Comparison of ENCODE assay signal across 8 cellular contexts in genomic region chr14:105087308-105087962, GRCh38. TPM values are rescaled to one million over a fixed set of nuclear protein-coding genes. Genes with fewer than 3 reads are reported as not detected.
A peak's percentile ranks its signal among the peaks of the same experiment; 100 is the strongest.
DNase-seq lines count a peak whose midpoint lies in the region; ATAC-seq and TF ChIP-seq lines count a peak whose summit lies in the region.

No MANE protein-coding gene starts in this region.

- no peaks in the 10 kb centered on the region for H3K79me1 ChIP-seq in mesendoderm (ENCODE audit: low read length)

- no peak overlapping the region for H3K23ac ChIP-seq in mesendoderm (ENCODE audit: low read length)

- intact Hi-C loops in dorsolateral prefrontal cortex (cut with DNase I) (loop anchor here in 1 of 2 donors (2.0 to 5.0 kb wide), 2 partner anchors 111 to 265 kb away; no protein-coding TSS in a partner anchor), transverse colon (cut with DNase I; ENCODE audit: low total_unique reads) (no loop called here)

- H3K4me3 ChIP-seq in AG04450 (ENCODE audit: low read depth, low read length), result peak overlapping the region; percentile 70
- peak overlapping the region; percentile 47 for H3K4me3 ChIP-seq in NT2/D1 (ENCODE audit: insufficient read length, low read depth)
- H3K4me3 ChIP-seq in dorsolateral prefrontal cortex, result peak overlapping the region in 58 of 59 donors; percentile 19 to 73 (median 58)
- no peak overlapping the region for H3K4me3 ChIP-seq in mesendoderm (ENCODE audit: low read length)
- H3K4me3 ChIP-seq in transverse colon, result peak overlapping the region in 3 of 4 donors; percentile 22 to 54 (median 46)

- peak overlapping the region; percentile 8 for H3K4me2 ChIP-seq in mesendoderm (ENCODE audit: low read length)

- no peak overlapping the region for H3K4ac ChIP-seq in mesendoderm (ENCODE audit: low read depth, low read length)

- DNase-seq in AG04450 (ENCODE audit: low read depth, low spot score), result no peak
- DNase-seq in NT2/D1 (ENCODE audit: low read depth, low spot score), result no peak
- DNase-seq in dorsolateral prefrontal cortex, result peak in 5 of 10 donors; percentile 33 to 72 (median 50)
- peak; percentile 47 for DNase-seq in mesendoderm
- no peak for DNase-seq in transverse colon
- DNase-seq in occipital lobe (lab: John Stamatoyannopoulos, UW), result no peak

- no peak overlapping the region for H4K5ac ChIP-seq in mesendoderm (ENCODE audit: low read length)

- H3K18ac ChIP-seq in mesendoderm (ENCODE audit: low read length), result peak overlapping the region; percentile 43

- TF ChIP-seq EP300 in transverse colon (IDR thresholded peaks at IDR 0.05; ENCODE audit: low read depth), result no peak

- no peaks in the 10 kb centered on the region for H3K79me2 ChIP-seq in mesendoderm (ENCODE audit: control insufficient read depth, insufficient read depth, low read length)

- CTCF ChIA-PET in AG04450 (lab: Charles Lee), result interaction anchor here (0.6 to 1.6 kb wide), 4 partner anchors 85 to 294 kb away, joined by 3 read pairs; no protein-coding TSS in a partner anchor

- H3K56ac ChIP-seq in mesendoderm (ENCODE audit: low read length), result peak overlapping the region; percentile 65

- ATAC-seq in GM18511 (IDR thresholded peaks at IDR 0.05; ENCODE audit: unreplicated experiment), result peak; percentile 21
- no peak for ATAC-seq in GM19452 (IDR thresholded peaks at IDR 0.05; ENCODE audit: unreplicated experiment)

- POLR2A ChIA-PET in AG04450 (lab: Yijun Ruan, JAX), result interaction anchor here (1.0 to 1.2 kb wide), 2 partner anchors 12 to 42 kb away, joined by 3 to 5 read pairs; no protein-coding TSS in a partner anchor

- H3K9ac ChIP-seq in NT2/D1 (ENCODE audit: insufficient read length, low read depth) (peak overlapping the region; percentile 83), mesendoderm (ENCODE audit: low read length) (peak overlapping the region; percentile 47)

- no peak overlapping the region for H2AK5ac ChIP-seq in mesendoderm (ENCODE audit: low read length)

- no peak overlapping the region for H2BK5ac ChIP-seq in mesendoderm (ENCODE audit: low read length)

- no peak for TF ChIP-seq POLR2A in transverse colon (IDR thresholded peaks at IDR 0.05)

- H3K9me3 ChIP-seq in AG04450 (ENCODE audit: control insufficient read depth, insufficient read depth, low read length) (no peaks in the 10 kb centered on the region; the same call in 1 of the 2 replicates), NT2/D1 (ENCODE audit: insufficient read depth, low read length) (no peaks in the 10 kb centered on the region), transverse colon (no peaks in the 10 kb centered on the region)

- no peak overlapping the region for H2BK120ac ChIP-seq in mesendoderm (ENCODE audit: low read depth, low read length)

- H3K27ac ChIP-seq in AG04450 (ENCODE audit: low read depth, low read length) (peak overlapping the region; percentile 89), dorsolateral prefrontal cortex (peak overlapping the region in 30 of 59 donors; percentile 2 to 74 (median 45)), mesendoderm (ENCODE audit: low read depth, low read length) (no peak overlapping the region), transverse colon (peak overlapping the region; percentile 27 to 81 (median 66))

- H3K36me3 ChIP-seq in NT2/D1 (ENCODE audit: insufficient read depth, insufficient read length, low read length) (no peaks in the 10 kb centered on the region), mesendoderm (ENCODE audit: control insufficient read depth, insufficient read depth, low read length) (no peaks in the 10 kb centered on the region), transverse colon (no peaks in the 10 kb centered on the region)

- H3K4me1 ChIP-seq in NT2/D1 (ENCODE audit: insufficient read depth, insufficient read length), result peaks cover 26% of the 10 kb centered on the region
- no peaks in the 10 kb centered on the region for H3K4me1 ChIP-seq in mesendoderm (ENCODE audit: control insufficient read depth, low read depth, low read length)
- peaks cover 22 to 55% (median 50%) of the 10 kb centered on the region in 4 donors for H3K4me1 ChIP-seq in transverse colon

- in situ Hi-C loops in transverse colon (cut with MboI; ENCODE audit: low pct_ligation_motif_present in 1 of 4, low pct_unique_long_range_greater_than_20kb in 1 of 4, low sequenced_read_pairs in 3 of 4), result loop anchor here in 1 of 4 donors (25.0 kb wide), 1 partner anchor 200 kb away; no protein-coding TSS in a partner anchor

- no peak overlapping the region for H2BK15ac ChIP-seq in mesendoderm (replicated peaks; ENCODE audit: low read depth)

- no peak overlapping the region for H4K8ac ChIP-seq in mesendoderm (ENCODE audit: low read depth, low read length)

- no peaks in the 10 kb centered on the region for H3K27me3 ChIP-seq in AG04450 (ENCODE audit: control insufficient read depth, insufficient read depth, low read length)
- H3K27me3 ChIP-seq in NT2/D1 (ENCODE audit: insufficient read depth, insufficient read length), result peaks cover 9% of the 10 kb centered on the region
- peaks cover 0 to 48% (median 0%) of the 10 kb centered on the region in 45 donors for H3K27me3 ChIP-seq in dorsolateral prefrontal cortex
- H3K27me3 ChIP-seq in mesendoderm (ENCODE audit: insufficient read depth, low read length, poor library complexity), result peaks cover 2% of the 10 kb centered on the region
- H3K27me3 ChIP-seq in transverse colon, result peaks cover 14% of the 10 kb centered on the region

- no peak for TF ChIP-seq CTCF in AG04450 (IDR thresholded peaks at IDR 0.05; ENCODE audit: low read depth, low read length)
- TF ChIP-seq CTCF in dorsolateral prefrontal cortex (IDR thresholded peaks at IDR 0.05 in 54 of 56, conservative IDR thresholded peaks at IDR 0.05 in 2 of 56; ENCODE audit: low read depth in 1 of 56, partially characterized antibody in 56 of 56), result no peak
- TF ChIP-seq CTCF in transverse colon (IDR thresholded peaks at IDR 0.05), result no peak

- no CpG with 5 or more reads among the region's 60 CpGs for WGBS in mesendoderm (ENCODE audit: extremely low coverage, insufficient coverage, low lambda C conversion rate)
- WGBS in transverse colon (ENCODE audit: low coverage in 1 of 2), 2 donors, result 1% methylated on average over 15 of the region's 60 CpGs; no CpG with 5 or more reads in 1 of the 2 donors

RNA-seq across cellular contexts. Expression of gene GPR132, which starts 22.2 kb away (rescaled TPM):
- 0.07 and 0.14 TPM in 2 replicates for polyA plus RNA-seq in AG04450 (2011; rRNA removed)
- not detected in 2 replicates for polyA minus RNA-seq in AG04450 (2011; rRNA and poly(A)+ RNA removed)
- 1 to 10 TPM in 96 of 120 experiments, under 1 TPM in 24; 0.48 to 3.9 (median 1.6) TPM for total RNA-seq in dorsolateral prefrontal cortex
- polyA plus RNA-seq in mesendoderm (2013, experiment 1 of 2), result not detected
- polyA plus RNA-seq in mesendoderm (2013, experiment 2 of 2), result not detected
- 10 to 100 TPM in 1 of 4 donors, 1 to 10 TPM in 1, under 1 TPM in 2; 0.20 to 11.6 (median 2.1) TPM for total RNA-seq in transverse colon
- total RNA-seq in occipital lobe, result 0.94 TPM
